22 cellular contexts compared by ENCODE assay signal in genomic region chr11:33453225-33453624, GRCh38.
DNase-seq lines count a peak whose midpoint lies in the region; ATAC-seq and TF ChIP-seq lines count a peak whose summit lies in the region.
"Had no signal": no experiment of that assay in that cellular context is flagged by ENCODE, and none has a peak within 500 bp of the region (broad histone marks: within the 10 kb centered on the region; RNA-seq: fewer than 3 reads in every experiment).

No MANE protein-coding gene starts in this region.

- H3K4me3 ChIP-seq in adipocyte (ENCODE audit: low read length) (no peak overlapping the region), mesodermal cell (ENCODE audit: extremely low read depth, insufficient read depth, low read length, poor library complexity, severe bottlenecking) (no peak overlapping the region), tibial artery (no peak overlapping the region)

- H3K36me3 Mint-ChIP-seq in activated naive CD8-positive, alpha-beta T cell treated with anti-CD3 and anti-CD28 coated beads, Interleukin-2, amount 10 ng/mL, durations not matched to agents 7 days and 5 days: no peaks in the 10 kb centered on the region
- no peaks in the 10 kb centered on the region for H3K36me3 Mint-ChIP-seq in activated naive CD8-positive, alpha-beta T cell treated with anti-CD3 and anti-CD28 coated beads for 36 hours
- H3K36me3 Mint-ChIP-seq: CD8-positive, alpha-beta T cell; IgD-negative memory B cell had no signal

- H3K27ac ChIP-seq in mesodermal cell (ENCODE audit: low read depth, low read length, severe bottlenecking): peak overlapping the region; percentile 6
- no peak overlapping the region for H3K27ac ChIP-seq in RWPE1
- H3K27ac ChIP-seq in tibial artery: no peak overlapping the region
- H3K27ac ChIP-seq: 22Rv1 had no signal

- peaks cover 24% of the 10 kb centered on the region for H3K4me1 ChIP-seq in adipocyte (ENCODE audit: control insufficient read depth, insufficient read depth, low read length)
- H3K4me1 ChIP-seq in mesodermal cell (ENCODE audit: control insufficient read depth, insufficient read depth, low read length, poor library complexity, severe bottlenecking): peaks cover 36% of the 10 kb centered on the region
- no peaks in the 10 kb centered on the region for H3K4me1 ChIP-seq in tibial artery

- no peaks in the 10 kb centered on the region for H3K4me1 Mint-ChIP-seq in activated naive CD8-positive, alpha-beta T cell treated with anti-CD3 and anti-CD28 coated beads, Interleukin-2, amount 10 ng/mL, durations not matched to agents 7 days and 5 days
- H3K4me1 Mint-ChIP-seq in activated naive CD8-positive, alpha-beta T cell treated with anti-CD3 and anti-CD28 coated beads for 36 hours: no peaks in the 10 kb centered on the region
- H3K4me1 Mint-ChIP-seq: IgD-negative memory B cell had no signal

- TF ChIP-seq CTCF in RWPE1 (conservative IDR thresholded peaks at IDR 0.05; ENCODE audit: low read depth) (no peak), tibial artery (IDR thresholded peaks at IDR 0.05) (no peak)

- DNase-seq in activated naive CD8-positive, alpha-beta T cell treated with anti-CD3 and anti-CD28 coated beads, Interleukin-2, amount 10 ng/mL, durations not matched to agents 7 days and 5 days: no peak
- DNase-seq in activated naive CD8-positive, alpha-beta T cell treated with anti-CD3 and anti-CD28 coated beads for 36 hours: no peak
- DNase-seq in adipocyte (ENCODE audit: low read depth): no peak
- no peak for DNase-seq in RWPE1 (ENCODE audit: low spot score)
- no peak for DNase-seq in tibial artery
- no peak for DNase-seq in NCI-H82 treated with DMSO at 0.1 percent for 48 hours (lab: John Stamatoyannopoulos, UW; ENCODE audit: unreplicated experiment)
- DNase-seq: AML-193; C1 segment of cervical spinal cord; CD8-positive, alpha-beta T cell; DMS153; GDM1; GOT3; NCI-H1105 treated with DMSO at 0.1 percent for 48 hours; NCI-H1694; NCI-H2081 treated with DMSO at 0.1 percent for 48 hours; NCI-H510A; NK-92 treated with Interleukin-12 subunit alpha and Interleukin-12 subunit beta, amount 100 ng/mL, for 24 hours had no signal

- WGBS in mesodermal cell (ENCODE audit: insufficient coverage in 2 of 2), 2 experiments: 100% methylated on average over 1 of the region's 1 CpG

- H3K27me3 Mint-ChIP-seq in activated naive CD8-positive, alpha-beta T cell treated with anti-CD3 and anti-CD28 coated beads, Interleukin-2, amount 10 ng/mL, durations not matched to agents 7 days and 5 days: peaks cover 9% of the 10 kb centered on the region
- H3K27me3 Mint-ChIP-seq in activated naive CD8-positive, alpha-beta T cell treated with anti-CD3 and anti-CD28 coated beads for 36 hours: peaks cover 4% of the 10 kb centered on the region

- H3K9me3 Mint-ChIP-seq in activated naive CD8-positive, alpha-beta T cell treated with anti-CD3 and anti-CD28 coated beads, Interleukin-2, amount 10 ng/mL, durations not matched to agents 7 days and 5 days: no peaks in the 10 kb centered on the region
- no peaks in the 10 kb centered on the region for H3K9me3 Mint-ChIP-seq in activated naive CD8-positive, alpha-beta T cell treated with anti-CD3 and anti-CD28 coated beads for 36 hours
- H3K9me3 Mint-ChIP-seq: CD8-positive, alpha-beta T cell had no signal

- H3K9me3 ChIP-seq in adipocyte (ENCODE audit: control insufficient read depth, low read length) (no peaks in the 10 kb centered on the region), mesodermal cell (ENCODE audit: control insufficient read depth, low read length) (no peaks in the 10 kb centered on the region), tibial artery (no peaks in the 10 kb centered on the region)

- no peaks in the 10 kb centered on the region for H3K27me3 ChIP-seq in adipocyte (replicated peaks; ENCODE audit: control insufficient read depth, insufficient read depth, low read length)
- H3K27me3 ChIP-seq in tibial artery: no peaks in the 10 kb centered on the region

- H3K36me3 ChIP-seq in adipocyte (ENCODE audit: control insufficient read depth, insufficient read depth, low read length, severe bottlenecking) (no peaks in the 10 kb centered on the region), mesodermal cell (ENCODE audit: control insufficient read depth, insufficient read depth, low read length) (no peaks in the 10 kb centered on the region), tibial artery (no peaks in the 10 kb centered on the region)

- no peak for ATAC-seq in activated naive CD8-positive, alpha-beta T cell treated with anti-CD3 and anti-CD28 coated beads, Interleukin-2, amount 10 ng/mL, durations not matched to agents 7 days and 5 days (ENCODE audit: low read depth)
- no peak for ATAC-seq in GM18858 (IDR thresholded peaks at IDR 0.05; ENCODE audit: unreplicated experiment)
- ATAC-seq: CD8-positive, alpha-beta T cell; Right ventricle myocardium inferior had no signal

- peak overlapping the region; percentile 40 for H3K27ac Mint-ChIP-seq in activated naive CD8-positive, alpha-beta T cell treated with anti-CD3 and anti-CD28 coated beads, Interleukin-2, amount 10 ng/mL, durations not matched to agents 7 days and 5 days
- H3K27ac Mint-ChIP-seq in activated naive CD8-positive, alpha-beta T cell treated with anti-CD3 and anti-CD28 coated beads for 36 hours: no peak overlapping the region
- H3K27ac Mint-ChIP-seq: CD8-positive, alpha-beta T cell; IgD-negative memory B cell had no signal

- POLR2A ChIA-PET in activated naive CD8-positive, alpha-beta T cell treated with anti-CD3 and anti-CD28 coated beads, Interleukin-2, amount 10 ng/mL, durations not matched to agents 7 days and 5 days (lab: Charles Lee): no interaction called here
- POLR2A ChIA-PET in RWPE1 (lab: Yijun Ruan, JAX; ENCODE audit: low non-redundant PET): no interaction called here

- H3K4me3 Mint-ChIP-seq in activated naive CD8-positive, alpha-beta T cell treated with anti-CD3 and anti-CD28 coated beads, Interleukin-2, amount 10 ng/mL, durations not matched to agents 7 days and 5 days: no peak overlapping the region
- no peak overlapping the region for H3K4me3 Mint-ChIP-seq in activated naive CD8-positive, alpha-beta T cell treated with anti-CD3 and anti-CD28 coated beads for 36 hours
- H3K4me3 Mint-ChIP-seq: CD8-positive, alpha-beta T cell; IgD-negative memory B cell had no signal

- intact Hi-C loops in tibial artery (cut with DNase I; ENCODE audit: low total_unique reads): no loop called here

- peak overlapping the region; percentile 31 for H3K9ac ChIP-seq in adipocyte (ENCODE audit: low read length)

- CTCF ChIA-PET in RWPE1 (lab: Yijun Ruan, JAX): interaction anchor here (1.0 kb wide), 1 partner anchor 117 kb away, joined by 4 read pairs; no protein-coding TSS in a partner anchor
